In genomic region chr5:7741415-7742065, GRCh38 we compare ENCODE assay signal across 35 cellular contexts.
"Had no signal": no experiment of that assay in that cellular context is flagged by ENCODE, and none has a peak within 500 bp of the region (broad histone marks: within the 10 kb centered on the region; RNA-seq: fewer than 3 reads in every experiment).

No MANE protein-coding gene starts in this region.

- H3K4me1 Mint-ChIP-seq: activated B cell treated with CpG ODN at 0.5 μM for 24 hours; activated naive CD4-positive, alpha-beta T cell treated with anti-CD3 and anti-CD28 coated beads, Interleukin-2, amount 10 ng/mL, durations not matched to agents 7 days and 5 days; activated naive CD8-positive, alpha-beta T cell treated with anti-CD3 and anti-CD28 coated beads, Interleukin-2, amount 50 U/mL, for 24 hours; T-cell had no signal

- H3K27ac Mint-ChIP-seq: activated B cell treated with CpG ODN at 0.5 μM for 24 hours; activated CD4-positive, alpha-beta memory T cell treated with anti-CD3 and anti-CD28 coated beads for 36 hours; activated naive CD4-positive, alpha-beta T cell treated with anti-CD3 and anti-CD28 coated beads, Interleukin-2, amount 10 ng/mL, durations not matched to agents 7 days and 5 days; activated naive CD8-positive, alpha-beta T cell; activated naive CD8-positive, alpha-beta T cell treated with anti-CD3 and anti-CD28 coated beads, Interleukin-2, amount 50 U/mL, for 24 hours; activated T-helper 1 cell treated with anti-CD3 and anti-CD28 coated beads, Interleukin-12 subunit alpha, Interleukin-12 subunit beta, Interleukin-2, Interleukin-4 antibody, amounts not matched to agents 30 ng/mL and 10 ng/mL and 1 ng/mL, durations not matched to agents 14 hours and 24 hours and 36 hours; brain; T-cell had no signal

- H3K27me3 Mint-ChIP-seq: brain had no signal

- H3K27ac ChIP-seq: PC-9, RWPE1, VCaP had no signal

- ATAC-seq: activated naive CD8-positive, alpha-beta T cell treated with anti-CD3 and anti-CD28 coated beads, Interleukin-2, amount 50 U/mL, for 24 hours; Right ventricle myocardium inferior; SK-N-SH treated with all-trans-retinoic acid at 6 μM for 48 hours; T-cell had no signal

- H3K36me3 Mint-ChIP-seq: activated CD4-positive, alpha-beta memory T cell treated with anti-CD3 and anti-CD28 coated beads for 36 hours; activated naive CD4-positive, alpha-beta T cell treated with anti-CD3 and anti-CD28 coated beads, Interleukin-2, amount 10 ng/mL, durations not matched to agents 7 days and 5 days; activated naive CD8-positive, alpha-beta T cell; T-cell had no signal

- H3K4me3 ChIP-seq: PC-9 had no signal

- H3K4me3 Mint-ChIP-seq: activated B cell treated with CpG ODN at 0.5 μM for 24 hours; activated CD4-positive, alpha-beta memory T cell treated with anti-CD3 and anti-CD28 coated beads for 36 hours; activated naive CD4-positive, alpha-beta T cell treated with anti-CD3 and anti-CD28 coated beads, Interleukin-2, amount 10 ng/mL, durations not matched to agents 7 days and 5 days; activated naive CD8-positive, alpha-beta T cell; activated naive CD8-positive, alpha-beta T cell treated with anti-CD3 and anti-CD28 coated beads, Interleukin-2, amount 50 U/mL, for 24 hours; activated T-cell treated with anti-CD3 and anti-CD28 coated beads, Interleukin-2, amount 50 U/mL, for 4 hours; activated T-helper 1 cell treated with anti-CD3 and anti-CD28 coated beads, Interleukin-12 subunit alpha, Interleukin-12 subunit beta, Interleukin-2, Interleukin-4 antibody, amounts not matched to agents 30 ng/mL and 10 ng/mL and 1 ng/mL, durations not matched to agents 14 hours and 24 hours and 36 hours; brain; T-cell had no signal

- DNase-seq: activated B cell treated with CpG ODN at 0.5 μM for 24 hours; activated CD4-positive, alpha-beta memory T cell treated with anti-CD3 and anti-CD28 coated beads for 36 hours; activated CD4-positive, alpha-beta T cell treated with anti-CD3 and anti-CD28 coated beads for 4 hours; activated CD4-positive, alpha-beta T cell treated with anti-CD3 and anti-CD28 coated beads, Interleukin-2, amount 50 U/mL, for 1 hour; activated CD4-positive, CD25-positive, alpha-beta regulatory T cell treated with anti-CD3 and anti-CD28 coated beads, Interleukin-2, amount 50 U/mL, for 72 hours; activated CD8-positive, alpha-beta memory T cell treated with anti-CD3 and anti-CD28 coated beads, Interleukin-2, amount 50 U/mL, for 4 hours; activated gamma-delta T cell treated with Interleukin-2 at 50 U/mL for 16 hours; activated naive CD4-positive, alpha-beta T cell treated with anti-CD3 and anti-CD28 coated beads, Interleukin-2, amount 10 ng/mL, durations not matched to agents 7 days and 5 days; activated naive CD8-positive, alpha-beta T cell treated with anti-CD3 and anti-CD28 coated beads, Interleukin-2, amount 50 U/mL, for 24 hours; activated T-cell treated with anti-CD3 and anti-CD28 coated beads for 4 hours; activated T-cell treated with anti-CD3 and anti-CD28 coated beads, Interleukin-2, amount 50 U/mL, for 4 hours; central memory CD4-positive, alpha-beta T cell; MM.1S; MV-4-11; NCI-H1092; NCI-H1436 treated with DMSO at 0.1 percent for 48 hours; NCI-H1694 treated with DMSO at 0.1 percent for 48 hours; NCI-H2029; NCI-H345; NCI-H524 treated with DMSO at 0.1 percent for 48 hours; NK-92 treated with Interleukin-12 subunit alpha and Interleukin-12 subunit beta, amount 100 ng/mL, for 24 hours; PC-9; SIG-M5; T-cell; T-helper 2 cell; T-helper 9 cell had no signal

- H3K4me2 ChIP-seq: PC-9 had no signal

- FAIRE-seq: bronchial epithelial cell, colon had no signal

- H2AFZ ChIP-seq: PC-9 had no signal
